ENCODE assay signal across 11 cellular contexts in genomic region chr7:74766508-74766907, GRCh38. TPM values are rescaled to one million over a fixed set of nuclear protein-coding genes. Genes with fewer than 3 reads are reported as not detected.
DNase-seq lines count a peak whose midpoint lies in the region; ATAC-seq, FAIRE-seq and TF ChIP-seq lines count a peak whose summit lies in the region.
"Not testable (repeated sequence)": the region's sequence is repeated elsewhere in the genome, so short reads cannot be mapped to it uniquely, and the experiment has no call there.
"Had no signal": no experiment of that assay in that cellular context is flagged by ENCODE, and none has a peak within 500 bp of the region (broad histone marks: within the 10 kb centered on the region; RNA-seq: fewer than 3 reads in every experiment).

No MANE protein-coding gene starts in this region.

- WGBS in pancreas, 2 donors = no CpG with 5 or more reads among the region's 7 CpGs
- WGBS in aorta, 2 donors = 43% methylated on average over 1 of the region's 7 CpGs; no CpG with 5 or more reads in 1 of the 2 donors

- not testable (repeated sequence) for H3K79me2 ChIP-seq in HCT116 (ENCODE audit: insufficient read depth, low read length)

- not testable (repeated sequence) for TF ChIP-seq POLR2A in HCT116 (IDR thresholded peaks at IDR 0.05; ENCODE audit: borderline replicate concordance, extremely low read depth, insufficient read depth, insufficient read length)

- H3K27me3 Mint-ChIP-seq in activated T-helper 17 cell treated with anti-CD3 and anti-CD28 coated beads, Interleukin-2, amount 50 U/mL, for 72 hours = not testable (repeated sequence)

- H3K27ac Mint-ChIP-seq in activated T-helper 17 cell treated with anti-CD3 and anti-CD28 coated beads, Interleukin-2, amount 50 U/mL, for 72 hours = not testable (repeated sequence)

- not testable (repeated sequence) for H3K4me1 Mint-ChIP-seq in activated T-helper 17 cell treated with anti-CD3 and anti-CD28 coated beads, Interleukin-2, amount 50 U/mL, for 72 hours

- TF ChIP-seq RAD21 in HCT116 (IDR thresholded peaks at IDR 0.05; ENCODE audit: low read depth) = not testable (repeated sequence)

- FAIRE-seq in pancreas (lab: Jason Lieb, UNC) = not testable (repeated sequence)

- H3K4me1 ChIP-seq in BLaER1 treated with 17β-estradiol and CSF1 and Interleukin-3, amounts not matched to agents 10 nM and 100 nM = peaks cover 6 to 26% (median 16%) of the 10 kb centered on the region in 10 experiments; a peak in 18 of 20 replicates
- not testable (repeated sequence) for H3K4me1 ChIP-seq in HCT116 (ENCODE audit: control insufficient read depth in 1 of 2, insufficient read depth in 2 of 2, low read length in 2 of 2); pancreas; aorta (ENCODE audit: control insufficient read depth in 1 of 2, insufficient read depth in 2 of 2, low read length in 2 of 2)

- H3K27me3 ChIP-seq in BLaER1 treated with 17β-estradiol and CSF1 and Interleukin-3, amounts not matched to agents 10 nM and 100 nM; HCT116 (ENCODE audit: insufficient read depth, low read length); pancreas; aorta (ENCODE audit: control insufficient read depth in 1 of 2, insufficient read depth in 2 of 2, low read length in 1 of 2): not testable (repeated sequence)

- H3K9me2 ChIP-seq in HCT116 (ENCODE audit: insufficient read depth) = not testable (repeated sequence)

- CTCF ChIA-PET in HCT116 (lab: Charles Lee) = not testable (repeated sequence)

- not testable (repeated sequence) for H4K20me1 ChIP-seq in BLaER1 treated with 17β-estradiol and CSF1 and Interleukin-3, amounts not matched to agents 10 nM and 100 nM; HCT116 (ENCODE audit: insufficient read depth)

- not testable (repeated sequence) for H3K36me3 ChIP-seq in BLaER1 treated with 17β-estradiol and CSF1 and Interleukin-3, amounts not matched to agents 10 nM and 100 nM; HCT116 (ENCODE audit: control insufficient read depth in 1 of 2, insufficient read depth in 2 of 2, low read length in 2 of 2); pancreas; aorta (ENCODE audit: control insufficient read depth in 1 of 2, insufficient read depth in 2 of 2, low read length in 1 of 2)

- not testable (repeated sequence) for H3K36me3 Mint-ChIP-seq in activated T-helper 17 cell treated with anti-CD3 and anti-CD28 coated beads, Interleukin-2, amount 50 U/mL, for 72 hours (ENCODE audit: low read depth)

- H3K4me3 Mint-ChIP-seq in activated T-helper 17 cell treated with anti-CD3 and anti-CD28 coated beads, Interleukin-2, amount 50 U/mL, for 72 hours = not testable (repeated sequence)

- BruUV-seq in HCT116 (replicated peaks; lab: Mats Ljungman, UMichigan) = not testable (repeated sequence)

- H2AFZ ChIP-seq in HCT116 (ENCODE audit: low read depth, low read length, poor library complexity, severe bottlenecking) = not testable (repeated sequence)

- peak overlapping the region in 6 of 11 experiments; percentile 57 to 69 (median 65); a peak in 8 of 22 replicates for H3K4me2 ChIP-seq in BLaER1 treated with 17β-estradiol and CSF1 and Interleukin-3, amounts not matched to agents 10 nM and 100 nM
- H3K4me2 ChIP-seq in HCT116 (ENCODE audit: low read length) = not testable (repeated sequence)

- POLR2A ChIA-PET in HCT116 (lab: Charles Lee) = not testable (repeated sequence)

- RAD21 ChIA-PET in HCT116 (lab: Charles Lee; ENCODE audit: low non-redundant PET in 1 of 2, low total read pairs in 2 of 2, uncharacterized antibody in 2 of 2, unreplicated experiment in 2 of 2) = not testable (repeated sequence)

- H3K9me3 ChIP-seq in BLaER1 treated with 17β-estradiol and CSF1 and Interleukin-3, amounts not matched to agents 10 nM and 100 nM (replicated peaks in 1 of 11); HCT116 (ENCODE audit: control insufficient read depth in 1 of 2, insufficient read depth in 1 of 2, low read depth in 1 of 2, low read length in 2 of 2); pancreas; aorta (ENCODE audit: control insufficient read depth, low read length): not testable (repeated sequence)

- ATAC-seq in GM19463 (IDR thresholded peaks at IDR 0.05; ENCODE audit: unreplicated experiment) (peak; percentile 44), HCT116 (peak; percentile 37; the same call in 1 of the 2 replicates), HG03108 (IDR thresholded peaks at IDR 0.05; ENCODE audit: unreplicated experiment) (peak; percentile 26), left ventricle myocardium superior (peak; percentile 53), pancreas (peak in 3 of 4 donors; percentile 20 to 50 (median 33)), aorta (ENCODE audit: low FRiP score) (peak; percentile 33)
- peak; percentile 16 for ATAC-seq in activated T-helper 17 cell treated with anti-CD3 and anti-CD28 coated beads, Interleukin-2, amount 50 U/mL, for 72 hours (replicated peaks)

- not testable (repeated sequence) for H3K9me3 Mint-ChIP-seq in activated T-helper 17 cell treated with anti-CD3 and anti-CD28 coated beads, Interleukin-2, amount 50 U/mL, for 72 hours

- H3K9ac ChIP-seq in BLaER1 treated with 17β-estradiol and CSF1 and Interleukin-3, amounts not matched to agents 10 nM and 100 nM = peak overlapping the region in 8 of 11 experiments; percentile 65 to 75 (median 70); a peak in 9 of 22 replicates
- not testable (repeated sequence) for H3K9ac ChIP-seq in HCT116 (ENCODE audit: low read length)

- not testable (repeated sequence) for H3K4me3 ChIP-seq in BLaER1 treated with 17β-estradiol and CSF1 and Interleukin-3, amounts not matched to agents 10 nM and 100 nM; HCT116 (replicated peaks in 1 of 2; ENCODE audit: low read depth in 1 of 2, low read length in 2 of 2); pancreas; aorta (ENCODE audit: low read length in 2 of 2)

- intact Hi-C loops in HCT116 (cut with micrococcal nuclease); left ventricle myocardium superior (cut with micrococcal nuclease); pancreas (cut with DNase I); aorta (cut with DNase I): not testable (repeated sequence)

- peak overlapping the region in 10 of 11 experiments; percentile 73 to 88 (median 84); a peak in 16 of 22 replicates for H3K27ac ChIP-seq in BLaER1 treated with 17β-estradiol and CSF1 and Interleukin-3, amounts not matched to agents 10 nM and 100 nM
- H3K27ac ChIP-seq in HCT116 (ENCODE audit: low read depth, low read length); pancreas; aorta (ENCODE audit: low read depth in 1 of 2, low read length in 2 of 2): not testable (repeated sequence)

- TF ChIP-seq CTCF in HCT116 (IDR thresholded peaks at IDR 0.05 in 2 of 3, conservative IDR thresholded peaks at IDR 0.05 in 1 of 3; ENCODE audit: borderline replicate concordance in 1 of 3, insufficient read depth in 1 of 3, low read depth in 2 of 3, low read length in 2 of 3); pancreas (IDR thresholded peaks at IDR 0.05): not testable (repeated sequence)

- not testable (repeated sequence) for DNase-seq in HCT116 (ENCODE audit: low read depth, low spot score); left ventricle myocardium superior; pancreas; aorta

RNA-seq across cellular contexts. Expression of gene NCF1, which starts 7.3 kb away (rescaled TPM):
- total RNA-seq in HCT116 (2021; ENCODE audit: unreplicated experiment) = 0.27 TPM
- polyA plus RNA-seq in HCT116 (2012) = 0.07 and 0.30 TPM in 2 replicates
- 1 to 10 TPM in 1 of 2 donors, under 1 TPM in 1; 0.24 to 2.2 TPM for total RNA-seq in activated T-helper 17 cell treated with anti-CD3 and anti-CD28 coated beads, Interleukin-2, amount 50 U/mL, for 72 hours
- 3.9 TPM for total RNA-seq in left ventricle myocardium superior
- 1 to 10 TPM in 3 of 6 donors, under 1 TPM in 2, not detected in 1; 0.32 to 4.6 (median 1.3) TPM for total RNA-seq in pancreas
- polyA plus RNA-seq in pancreas = 1 to 10 TPM in 1 of 2 donors, under 1 TPM in 1; 0.99 to 1.1 TPM
- 10 to 100 TPM in 1 of 2 donors, 1 to 10 TPM in 1; 7.0 to 16.4 TPM for total RNA-seq in aorta
- polyA plus RNA-seq in aorta = 1 to 10 TPM in 1 of 2 donors, under 1 TPM in 1; 0.87 to 4.4 TPM
- total RNA-seq: A172, Caco-2, NCI-H460 had no signal
